ENCODE assay signal across 2 cellular contexts in genomic region chr2:219598308-219599078, GRCh38.
TF ChIP-seq lines count a peak whose summit lies in the region.

No MANE protein-coding gene starts in this region.

TF ChIP-seq in A549, 52 proteins besides CTCF, POLR2A, EP300 and RAD21 (continued from another document):
- TF ChIP-seq PHF8 (IDR thresholded peaks at IDR 0.05; ENCODE audit: borderline replicate concordance, low read depth): 0 out of 2 replicates have a peak, but pooled peaks have one; percentile 4
- no peak for TF ChIP-seq RCOR1 (IDR thresholded peaks at IDR 0.05; ENCODE audit: low read depth, low read length)
- no peak for TF ChIP-seq POLR2AphosphoS2 (conservative IDR thresholded peaks at IDR 0.05; ENCODE audit: low read length)
- no peak for TF ChIP-seq REST (IDR thresholded peaks at IDR 0.05)

TF ChIP-seq in GM23338, 12 proteins besides CTCF, POLR2A, EP300 and RAD21 (continued from another document):
- TF ChIP-seq REST (IDR thresholded peaks at IDR 0.05; ENCODE audit: unreplicated experiment) (no peak), POLR2AphosphoS5 (IDR thresholded peaks at IDR 0.05; ENCODE audit: low read depth) (0 out of 2 replicates have a peak, but pooled peaks have one; percentile 4)
